In the genomic region with DNA sequence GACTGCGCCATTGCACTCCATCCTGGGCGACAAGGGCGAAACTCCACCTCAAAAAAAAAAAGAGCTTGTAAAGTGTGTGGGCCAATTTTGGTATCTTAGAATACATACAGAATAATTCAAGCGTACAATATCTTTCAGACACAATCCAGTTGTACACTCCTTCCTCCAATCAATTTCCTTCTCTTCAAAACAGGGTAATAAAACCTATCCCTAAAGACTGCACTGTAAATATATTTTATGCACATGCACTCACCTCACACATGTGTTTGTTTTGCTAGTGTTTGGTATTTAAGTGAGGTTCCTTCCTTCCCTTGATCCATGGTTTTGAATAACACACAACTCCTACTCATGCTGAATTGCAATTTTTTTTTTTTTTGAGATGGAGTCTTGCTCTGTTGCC, we compare ENCODE assay signal across 29 cellular contexts.
"Had no signal": no experiment of that assay in that cellular context is flagged by ENCODE, and none has a peak within 500 bp of the region (broad histone marks: within the 10 kb centered on the region; RNA-seq: fewer than 3 reads in every experiment).

No MANE protein-coding gene starts in this region.

- H3K36me3 ChIP-seq: neural progenitor cell, ovary, right lobe of liver had no signal

- ATAC-seq: naive thymus-derived CD4-positive, alpha-beta T cell; natural killer cell; psoas muscle; right cardiac atrium; right lobe of liver; stimulated activated naive B cell treated with anti-CD40 and anti-IgM and Interleukin-4, amounts not matched to agents 10 μg/mL and 1 μg/mL and 100 μg/mL, for 72 hours had no signal

- H3K4me3 ChIP-seq: neural progenitor cell, ovary, psoas muscle, right lobe of liver, skin epidermis, smooth muscle cell, spleen, stomach, thoracic aorta, thyroid gland, tibial nerve, upper lobe of left lung, vagina had no signal

- H3K9me3 Mint-ChIP-seq: natural killer cell; nephron; neural progenitor cell; stimulated activated naive CD8-positive, alpha-beta T cell treated with anti-CD3 and anti-CD28 coated beads, Interleukin-15, Interleukin-2, amounts not matched to agents 100 ng/mL and 50 ng/mL, for 24 hours had no signal

- H2AFZ ChIP-seq: neural progenitor cell, parathyroid adenoma had no signal

- H3K27ac Mint-ChIP-seq: naive thymus-derived CD4-positive, alpha-beta T cell; natural killer cell; nephron; neural progenitor cell; progenitor cell of endocrine pancreas; stimulated activated naive B cell treated with anti-CD40 and anti-IgM and Interleukin-4, amounts not matched to agents 10 μg/mL and 1 μg/mL and 100 μg/mL, for 72 hours; stimulated activated naive CD8-positive, alpha-beta T cell treated with anti-CD3 and anti-CD28 coated beads, Interleukin-15, Interleukin-2, amounts not matched to agents 100 ng/mL and 50 ng/mL, for 24 hours had no signal

- H3K4me2 ChIP-seq: neural progenitor cell, smooth muscle cell had no signal

- H3K36me3 Mint-ChIP-seq: natural killer cell had no signal

- H3K4me1 ChIP-seq: parathyroid adenoma, psoas muscle, right lobe of liver, thyroid gland, vagina had no signal

- H3K4me3 Mint-ChIP-seq: naive thymus-derived CD4-positive, alpha-beta T cell; natural killer cell; nephron; neural progenitor cell; stimulated activated naive B cell treated with anti-CD40 and anti-IgM and Interleukin-4, amounts not matched to agents 10 μg/mL and 1 μg/mL and 100 μg/mL, for 72 hours; stimulated activated naive CD8-positive, alpha-beta T cell treated with anti-CD3 and anti-CD28 coated beads, Interleukin-15, Interleukin-2, amounts not matched to agents 100 ng/mL and 50 ng/mL, for 24 hours had no signal

- H3K9ac ChIP-seq: neural progenitor cell, parathyroid adenoma had no signal

- DNase-seq: naive thymus-derived CD4-positive, alpha-beta T cell; natural killer cell; occipital lobe; ovary; posterior cingulate gyrus; psoas muscle; right cardiac atrium; right lobe of liver; spleen; stimulated activated CD4-positive, alpha-beta T cell treated with anti-CD3 and anti-CD28 coated beads, Interleukin-12 subunit alpha, Interleukin-12 subunit beta, amount 100 ng/mL, for 4 hours; stimulated activated CD4-positive, alpha-beta T cell treated with anti-CD3 and anti-CD28 coated beads, Interleukin-1b, Interleukin-23, amount 100 ng/mL, for 48 hours; stimulated activated CD4-positive, alpha-beta T cell treated with anti-CD3 and anti-CD28 coated beads, Interleukin-4, amount 100 ng/mL, for 1 hour; stimulated activated CD4-positive, alpha-beta T cell treated with anti-CD3 and anti-CD28 coated beads, Interleukin-4, amount 100 ng/mL, for 4 hours; stimulated activated CD8-positive, alpha-beta memory T cell treated with anti-CD3 and anti-CD28 coated beads, Interleukin-4, amount 100 ng/mL, for 48 hours; stimulated activated naive B cell treated with anti-CD40 and anti-IgM and Interleukin-4, amounts not matched to agents 10 μg/mL and 1 μg/mL and 100 μg/mL, for 72 hours; stimulated activated naive CD4-positive, alpha-beta T cell treated with Interleukin-2 at 50 U/mL for 16 hours; stomach; thyroid gland; upper lobe of left lung had no signal

- H3K9me3 ChIP-seq: ovary, psoas muscle, right lobe of liver, spleen, stomach, thoracic aorta, thyroid gland, tibial nerve, upper lobe of left lung, vagina had no signal

- H3K27me3 ChIP-seq: neural progenitor cell, ovary, right lobe of liver, spleen, stomach, thyroid gland, tibial nerve, upper lobe of left lung, vagina had no signal

- H3K27me3 Mint-ChIP-seq: progenitor cell of endocrine pancreas; stimulated activated naive B cell treated with anti-CD40 and anti-IgM and Interleukin-4, amounts not matched to agents 10 μg/mL and 1 μg/mL and 100 μg/mL, for 72 hours had no signal

- H3K79me2 ChIP-seq: parathyroid adenoma had no signal

- H3K27ac ChIP-seq: neural progenitor cell, ovary, parathyroid adenoma, psoas muscle, right lobe of liver, skin epidermis, stomach, thoracic aorta, thyroid gland, tibial nerve, upper lobe of left lung, vagina had no signal
